ENCODE assay signal across 20 cellular contexts in the genomic region with DNA sequence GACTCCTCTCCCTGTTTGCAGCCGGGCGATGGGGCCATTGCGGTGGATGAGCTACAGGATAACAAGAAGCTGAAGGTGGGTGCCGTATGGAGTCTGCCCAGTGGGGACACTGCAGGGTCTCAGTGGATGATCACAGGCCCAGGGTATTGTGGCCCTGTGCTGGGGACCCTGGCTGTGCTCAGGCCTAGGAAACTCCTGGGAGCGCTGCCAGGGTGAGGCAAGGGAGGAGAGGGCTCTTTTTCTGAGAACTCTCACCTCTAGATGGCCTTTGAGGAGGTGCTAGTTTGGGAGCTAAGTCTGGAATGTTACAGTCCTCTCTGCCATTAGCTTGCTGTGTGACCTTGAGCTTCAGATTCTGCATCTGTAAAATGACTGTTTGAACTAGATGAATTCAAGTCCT. TPM values are rescaled to one million over a fixed set of nuclear protein-coding genes. Genes with fewer than 3 reads are reported as not detected.
DNase-seq lines count a peak whose midpoint lies in the region; ATAC-seq, FAIRE-seq and TF ChIP-seq lines count a peak whose summit lies in the region.
"Had no signal": no experiment of that assay in that cellular context is flagged by ENCODE, and none has a peak within 500 bp of the region (broad histone marks: within the 10 kb centered on the region; RNA-seq: fewer than 3 reads in every experiment).

No MANE protein-coding gene starts in this region.

- H3K36me3 ChIP-seq in GM23248 (ENCODE audit: low read depth), result no peaks in the 10 kb centered on the region
- H3K36me3 ChIP-seq in Loucy (ENCODE audit: insufficient read depth, low read length), result no peaks in the 10 kb centered on the region
- no peaks in the 10 kb centered on the region for H3K36me3 ChIP-seq in K562 (ENCODE audit: control insufficient read depth, insufficient read depth, low read length)
- no peaks in the 10 kb centered on the region for H3K36me3 ChIP-seq in stomach
- H3K36me3 ChIP-seq: MG63, neural progenitor cell had no signal

- DNase-seq in GM23248 (no peak), K562 (ENCODE audit: extremely low read depth in 1 of 4, low spot score in 3 of 4) (no peak), nephron progenitor cell (no peak), cerebellar cortex (ENCODE audit: low spot score) (no peak), stomach (no peak), HuH-7 (ENCODE audit: low spot score) (no peak), G401 (ENCODE audit: low spot score) (no peak)
- DNase-seq: activated CD8-positive, alpha-beta memory T cell treated with anti-CD3 and anti-CD28 coated beads for 24 hours; activated T-cell treated with anti-CD3 and anti-CD28 coated beads, Interleukin-2, amount 50 U/mL, for 24 hours; left ventricle myocardium superior; stimulated activated CD4-positive, alpha-beta T cell treated with anti-CD3 and anti-CD28 coated beads, Interleukin-1b, Interleukin-23, amount 100 ng/mL, for 48 hours had no signal

- peaks cover 43% of the 10 kb centered on the region for H3K4me1 Mint-ChIP-seq in nephron progenitor cell
- H3K4me1 Mint-ChIP-seq: neural progenitor cell had no signal

- in situ Hi-C loops in GM23248 (cut with MboI) (loop anchor here (10.0 kb wide), 1 partner anchor 217 kb away; no protein-coding TSS in a partner anchor), K562 (cut with MboI) (loop anchor here (25.0 kb wide), 1 partner anchor 224 kb away; the partner anchor contains the start of gene RAB11A), G401 (cut with HindIII; ENCODE audit: low sequenced_read_pairs) (loop anchor here (25.0 kb wide), 1 partner anchor 224 kb away; the partner anchor contains the start of gene RAB11A)

- no peaks in the 10 kb centered on the region for H3K9me1 ChIP-seq in K562 (ENCODE audit: control insufficient read depth, insufficient read depth, low read length)

- H3K27me3 ChIP-seq in GM23248 (replicated peaks; ENCODE audit: insufficient read depth) (no peaks in the 10 kb centered on the region), Loucy (ENCODE audit: insufficient read depth, low read length, poor library complexity, severe bottlenecking) (no peaks in the 10 kb centered on the region), K562 (ENCODE audit: control insufficient read depth in 2 of 2, insufficient read depth in 2 of 2, low read length in 2 of 2) (no peaks in the 10 kb centered on the region), stomach (no peaks in the 10 kb centered on the region)
- H3K27me3 ChIP-seq: MG63, neural progenitor cell, testis had no signal

- TF ChIP-seq EP300 in K562 (IDR thresholded peaks at IDR 0.05; ENCODE audit: low read length) (no peak), stomach (IDR thresholded peaks at IDR 0.05) (no peak)

- H3K9ac ChIP-seq in GM23248 (no peak overlapping the region), Loucy (ENCODE audit: low read depth, low read length, poor library complexity, severe bottlenecking) (no peak overlapping the region), K562 (ENCODE audit: insufficient read depth in 1 of 2, low read depth in 2 of 2, low read length in 2 of 2) (peak overlapping the region in 1 of 2 experiments; percentile 41; a peak in 1 of 4 replicates)
- H3K9ac ChIP-seq: neural progenitor cell had no signal

- TF ChIP-seq RAD21 in K562 (CRISPR knock-in tag; conservative IDR thresholded peaks at IDR 0.05 in 1 of 2, IDR thresholded peaks at IDR 0.05 in 1 of 2), result no peak

- POLR2A ChIA-PET in K562 (lab: Yijun Ruan, JAX), result no interaction called here

- H3K27ac Mint-ChIP-seq in nephron progenitor cell, result peak overlapping the region; percentile 81
- H3K27ac Mint-ChIP-seq: activated T-cell treated with anti-CD3 and anti-CD28 coated beads, Interleukin-2, amount 50 U/mL, for 24 hours; dendritic cell treated with granulocyte-macrophage colony-stimulating factor and Interleukin-4, amounts not matched to agents 40 ng/mL and 50 ng/mL, for 4 days; neural progenitor cell had no signal

- H2AFZ ChIP-seq in GM23248 (peak overlapping the region; percentile 68; the same call in 1 of the 2 replicates), Loucy (ENCODE audit: low read length) (no peak overlapping the region), K562 (ENCODE audit: low read depth, low read length) (no peak overlapping the region)
- H2AFZ ChIP-seq: neural progenitor cell had no signal

- H3K9me3 Mint-ChIP-seq in nephron progenitor cell, result no peaks in the 10 kb centered on the region
- H3K9me3 Mint-ChIP-seq: activated T-cell treated with anti-CD3 and anti-CD28 coated beads, Interleukin-2, amount 50 U/mL, for 24 hours; CD4-positive, alpha-beta memory T cell; dendritic cell treated with granulocyte-macrophage colony-stimulating factor and Interleukin-4, amounts not matched to agents 40 ng/mL and 50 ng/mL, for 4 days; neural progenitor cell had no signal

- H3K9me2 ChIP-seq in GM23248 (ENCODE audit: insufficient read depth), result no peaks in the 10 kb centered on the region
- H3K9me2 ChIP-seq in Loucy (replicated peaks; ENCODE audit: low read depth, low read length), result no peaks in the 10 kb centered on the region

- H3K79me2 ChIP-seq in GM23248 (ENCODE audit: insufficient read depth) (no peaks in the 10 kb centered on the region), Loucy (ENCODE audit: insufficient read depth, low read length) (no peaks in the 10 kb centered on the region), K562 (ENCODE audit: control insufficient read depth, insufficient read depth, low read length) (no peaks in the 10 kb centered on the region)

- peaks cover 17% of the 10 kb centered on the region for H3K4me1 ChIP-seq in GM23248 (ENCODE audit: insufficient read depth)
- no peaks in the 10 kb centered on the region for H3K4me1 ChIP-seq in Loucy (ENCODE audit: insufficient read depth, low read length, poor library complexity, severe bottlenecking)
- H3K4me1 ChIP-seq in K562 (replicated peaks in 1 of 2; ENCODE audit: control insufficient read depth in 2 of 2, insufficient read depth in 2 of 2, low read length in 2 of 2), result peaks cover 3 to 7% of the 10 kb centered on the region in 2 experiments; a peak in 3 of 5 replicates
- H3K4me1 ChIP-seq in stomach, result peaks cover 0 to 18% (median 7%) of the 10 kb centered on the region in 4 donors

- 76 to 78% methylated on average over 5 of the region's 5 CpGs for WGBS in GM23248 (ENCODE audit: low coverage in 1 of 2, low lambda C conversion rate in 2 of 2, missing lambda C conversion rate in 2 of 2), 2 experiments
- WGBS in K562 (ENCODE audit: insufficient coverage, low coverage, missing lambda C conversion rate), result 62% methylated on average over 5 of the region's 5 CpGs
- 85 to 90% (median 88%) methylated on average over 4 to 5 of the region's 5 CpGs for WGBS in stomach, 5 donors

- no TSS peak for BruUV-seq in K562 (replicated peaks; lab: Mats Ljungman, UMichigan)

- no peak overlapping the region for H3K4me3 Mint-ChIP-seq in nephron progenitor cell
- H3K4me3 Mint-ChIP-seq: activated T-cell treated with anti-CD3 and anti-CD28 coated beads, Interleukin-2, amount 50 U/mL, for 24 hours; dendritic cell treated with granulocyte-macrophage colony-stimulating factor and Interleukin-4, amounts not matched to agents 40 ng/mL and 50 ng/mL, for 4 days; neural progenitor cell had no signal

- H3K4me3 ChIP-seq in GM23248, result no peak overlapping the region
- no peak overlapping the region for H3K4me3 ChIP-seq in Loucy (ENCODE audit: low read length, poor library complexity, severe bottlenecking)
- no peak overlapping the region for H3K4me3 ChIP-seq in K562
- H3K4me3 ChIP-seq in stomach, result no peak overlapping the region
- H3K4me3 ChIP-seq: MG63, mucosa of descending colon, neural progenitor cell, skin epidermis, testis had no signal

- H4K20me1 ChIP-seq in GM23248 (ENCODE audit: insufficient read depth), result no peaks in the 10 kb centered on the region
- no peaks in the 10 kb centered on the region for H4K20me1 ChIP-seq in Loucy (ENCODE audit: insufficient read depth, low read length, poor library complexity, severe bottlenecking)
- H4K20me1 ChIP-seq in K562 (replicated peaks; ENCODE audit: control insufficient read depth, insufficient read depth, low read length), result no peaks in the 10 kb centered on the region

- no peaks in the 10 kb centered on the region for H3K9me3 ChIP-seq in GM23248 (ENCODE audit: low read depth)
- H3K9me3 ChIP-seq in Loucy (ENCODE audit: insufficient read depth, low read depth, low read length), result no peaks in the 10 kb centered on the region
- no peaks in the 10 kb centered on the region for H3K9me3 ChIP-seq in K562 (replicated peaks; ENCODE audit: control insufficient read depth, insufficient read depth, low read depth, low read length)
- no peaks in the 10 kb centered on the region for H3K9me3 ChIP-seq in stomach
- H3K9me3 ChIP-seq: MG63, mucosa of descending colon, testis had no signal

- ATAC-seq in K562, result peak; percentile 36

- TF ChIP-seq POLR2A in K562 (conservative IDR thresholded peaks at IDR 0.05), result no peak
- no peak for TF ChIP-seq POLR2A in stomach (IDR thresholded peaks at IDR 0.05)

- H3K27me3 Mint-ChIP-seq in nephron progenitor cell (ENCODE audit: low read depth, poor library complexity), result peaks cover 4% of the 10 kb centered on the region
- H3K27me3 Mint-ChIP-seq: activated T-cell treated with anti-CD3 and anti-CD28 coated beads, Interleukin-2, amount 50 U/mL, for 24 hours; CD4-positive, alpha-beta memory T cell; dendritic cell treated with granulocyte-macrophage colony-stimulating factor and Interleukin-4, amounts not matched to agents 40 ng/mL and 50 ng/mL, for 4 days had no signal

- H3K27ac ChIP-seq in GM23248 (no peak overlapping the region), K562 (ENCODE audit: extremely low read depth, low read depth, low read length) (no peak overlapping the region), stomach (no peak overlapping the region)
- H3K27ac ChIP-seq: neural progenitor cell, RWPE1, skin epidermis, testis had no signal

- intact Hi-C loops in K562 (cut with micrococcal nuclease) (loop anchor here (1.0 to 10.0 kb wide), 3 partner anchors 199 to 323 kb away; no protein-coding TSS in a partner anchor), stomach (cut with DNase I; ENCODE audit: low total_unique reads) (loop anchor here (10.0 kb wide), 1 partner anchor 227 kb away; the partner anchor contains the start of gene RAB11A)

- FAIRE-seq in K562 (lab: Jason Lieb, UNC), result no peak

- CTCF ChIA-PET in K562 (lab: Yijun Ruan, JAX; ENCODE audit: low intra/inter-chr PET ratio), result interaction anchor here (0.6 to 1.3 kb wide), 10 partner anchors 112 to 649 kb away, joined by 3 to 5 read pairs (median 3); no protein-coding TSS in a partner anchor

- no peaks in the 10 kb centered on the region for H3K36me3 Mint-ChIP-seq in nephron progenitor cell (ENCODE audit: low read depth)
- H3K36me3 Mint-ChIP-seq: CD4-positive, alpha-beta memory T cell; neural progenitor cell had no signal

- no peak for TF ChIP-seq CTCF in Loucy (conservative IDR thresholded peaks at IDR 0.05; ENCODE audit: low read length)
- TF ChIP-seq CTCF in K562 (IDR thresholded peaks at IDR 0.05 in 2 of 3, conservative IDR thresholded peaks at IDR 0.05 in 1 of 3; ENCODE audit: insufficient read depth in 2 of 3, low read depth in 1 of 3, low read length in 3 of 3), result 0 out of 6 replicates have a peak, but pooled peaks of 1 of the 3 experiments have one; percentile 1
- TF ChIP-seq CTCF in nephron progenitor cell (IDR thresholded peaks at IDR 0.05), result no peak
- TF ChIP-seq CTCF in stomach (IDR thresholded peaks at IDR 0.05), result no peak

- H3F3A ChIP-seq in GM23248 (ENCODE audit: insufficient read depth), result no peaks in the 10 kb centered on the region
- H3F3A ChIP-seq in Loucy (ENCODE audit: low read depth), result no peaks in the 10 kb centered on the region

- H3K4me2 ChIP-seq in GM23248 (ENCODE audit: unreplicated experiment) (peak overlapping the region; percentile 59), Loucy (ENCODE audit: low read depth, low read length, poor library complexity, severe bottlenecking) (peak overlapping the region; percentile 40), K562 (ENCODE audit: insufficient read depth, low read length) (0 out of 2 replicates have a peak overlapping the region, but pooled peaks have one; percentile 9)
- H3K4me2 ChIP-seq: neural progenitor cell had no signal

RNA-seq across cellular contexts. Expression of gene SLC24A1, which starts 16.4 kb away (rescaled TPM):
- total RNA-seq in GM23248 (2014; rRNA removed; shearing (Covaris generic)), result 7.2 and 10.5 TPM in 2 replicates
- polyA plus RNA-seq in GM23248 (2016; fragmentation: Nextera tagmentation; extraction: Ambion mirVana) (2.1 and 4.9 TPM in 2 replicates), K562 (2011; rRNA removed) (4.4 and 8.2 TPM in 2 replicates), K562 (2014; fragmentation: Illumina TruSeq; extraction: Trizol) (6.8 and 7.1 TPM in 2 replicates), K562 (2014; fragmentation: Nextera tagmentation; extraction: Ambion mirVana) (1 to 10 TPM; 3.1 to 3.2 TPM), K562 (2014; rRNA removed) (3.1 and 5.9 TPM in 2 replicates), stomach (1 to 10 TPM; 3.4 to 6.4 (median 6.0) TPM)
- total RNA-seq in K562 (2011; cell fraction: chromatin; rRNA removed; ENCODE audit: low replicate concordance), result 13.1 and 19.5 TPM in 2 replicates
- 7.8 and 8.6 TPM in 2 replicates for total RNA-seq in K562 (2011; cell fraction: nucleolus; rRNA removed)
- 13.6 and 24.7 TPM in 2 replicates for total RNA-seq in K562 (2011; cell fraction: nucleoplasm; rRNA removed)
- total RNA-seq in K562 (2014; rRNA removed) (4.9 and 5.5 TPM in 2 replicates), K562 (2014; rRNA removed; fragmentation: Illumina TruSeq; extraction: Trizol) (6.5 and 7.1 TPM in 2 replicates), K562 (2015; rRNA removed; fragmentation: Illumina TruSeq; extraction: Trizol) (4.9 and 5.5 TPM in 2 replicates), K562 (2021) (6.7 and 8.2 TPM in 2 replicates), stomach (10 to 100 TPM in 1 of 5 donors, 1 to 10 TPM in 3, not detected in 1; 1.3 to 18.5 (median 5.3) TPM)
- 3.6 and 8.5 TPM in 2 replicates for polyA plus RNA-seq in K562 (2011; cell fraction: cytosol; rRNA removed)
- 5.7 and 6.4 TPM in 2 replicates for polyA plus RNA-seq in K562 (2011; cell fraction: nucleus; rRNA removed)
- 5.6 and 11.8 TPM in 2 replicates for polyA plus RNA-seq in K562 (2012)
- 6.9 and 10.9 TPM in 2 replicates for polyA minus RNA-seq in K562 (2011; rRNA and poly(A)+ RNA removed)
- polyA minus RNA-seq in K562 (2011; cell fraction: cytosol; rRNA and poly(A)+ RNA removed), result 5.2 and 9.8 TPM in 2 replicates
- polyA minus RNA-seq in K562 (2011; cell fraction: nucleus; rRNA and poly(A)+ RNA removed), result 3.2 and 8.0 TPM in 2 replicates
- 7.9 and 8.2 TPM in 2 replicates for total RNA-seq in G401 (2014; rRNA removed; shearing (Covaris generic))

RNA-seq across cellular contexts. Expression of gene INTS14, which starts 27.2 kb away (rescaled TPM):
- total RNA-seq in GM23248 (2014; rRNA removed; shearing (Covaris generic)), result 23.1 and 41.4 TPM in 2 replicates
- 31.7 and 34.3 TPM in 2 replicates for polyA plus RNA-seq in GM23248 (2016; fragmentation: Nextera tagmentation; extraction: Ambion mirVana)
- 68.9 and 128 TPM in 2 replicates for total RNA-seq in K562 (2011; cell fraction: chromatin; rRNA removed; ENCODE audit: low replicate concordance)
- total RNA-seq in K562 (2011; cell fraction: nucleolus; rRNA removed), result 62.8 and 67.5 TPM in 2 replicates
- total RNA-seq in K562 (2011; cell fraction: nucleoplasm; rRNA removed), result 85.6 and 98.8 TPM in 2 replicates
- 30.5 and 33.7 TPM in 2 replicates for total RNA-seq in K562 (2014; rRNA removed)
- 45.9 and 52.1 TPM in 2 replicates for total RNA-seq in K562 (2014; rRNA removed; fragmentation: Illumina TruSeq; extraction: Trizol)
- 42.8 and 43.6 TPM in 2 replicates for total RNA-seq in K562 (2015; rRNA removed; fragmentation: Illumina TruSeq; extraction: Trizol)
- total RNA-seq in K562 (2021), result 46.5 and 47.7 TPM in 2 replicates
- polyA plus RNA-seq in K562 (2011; rRNA removed), result 66.3 and 92.4 TPM in 2 replicates
- 72.2 and 79.6 TPM in 2 replicates for polyA plus RNA-seq in K562 (2011; cell fraction: cytosol; rRNA removed)
- 40.5 and 51.5 TPM in 2 replicates for polyA plus RNA-seq in K562 (2011; cell fraction: nucleus; rRNA removed)
- polyA plus RNA-seq in K562 (2012), result 33.6 and 40.2 TPM in 2 replicates
- 52.6 and 58.1 TPM in 2 replicates for polyA plus RNA-seq in K562 (2014; fragmentation: Illumina TruSeq; extraction: Trizol)
- polyA plus RNA-seq in K562 (2014; fragmentation: Nextera tagmentation; extraction: Ambion mirVana), result 10 to 100 TPM; 40.6 to 64.0 TPM
- 48.8 and 54.0 TPM in 2 replicates for polyA plus RNA-seq in K562 (2014; rRNA removed)
- polyA minus RNA-seq in K562 (2011; rRNA and poly(A)+ RNA removed), result 86.8 and 106 TPM in 2 replicates
- polyA minus RNA-seq in K562 (2011; cell fraction: cytosol; rRNA and poly(A)+ RNA removed), result 34.7 and 41.7 TPM in 2 replicates
- 47.1 and 62.5 TPM in 2 replicates for polyA minus RNA-seq in K562 (2011; cell fraction: nucleus; rRNA and poly(A)+ RNA removed)
- 10 to 100 TPM in 4 of 5 donors, 1 to 10 TPM in 1; 7.2 to 73.2 (median 42.0) TPM for total RNA-seq in stomach
- 10 to 100 TPM; 14.9 to 19.7 (median 15.8) TPM for polyA plus RNA-seq in stomach
- 28.5 and 46.2 TPM in 2 replicates for total RNA-seq in G401 (2014; rRNA removed; shearing (Covaris generic))

Comparison
In these comparisons a context has a peak if more than half of its experiments do, and no peak if none do; other contexts are left out.
1. H3K4me2 ChIP-seq: peak in every context shown above with its lines; median percentile 59 in GM23248; 40 in Loucy; 9 in K562.